In the genomic region with DNA sequence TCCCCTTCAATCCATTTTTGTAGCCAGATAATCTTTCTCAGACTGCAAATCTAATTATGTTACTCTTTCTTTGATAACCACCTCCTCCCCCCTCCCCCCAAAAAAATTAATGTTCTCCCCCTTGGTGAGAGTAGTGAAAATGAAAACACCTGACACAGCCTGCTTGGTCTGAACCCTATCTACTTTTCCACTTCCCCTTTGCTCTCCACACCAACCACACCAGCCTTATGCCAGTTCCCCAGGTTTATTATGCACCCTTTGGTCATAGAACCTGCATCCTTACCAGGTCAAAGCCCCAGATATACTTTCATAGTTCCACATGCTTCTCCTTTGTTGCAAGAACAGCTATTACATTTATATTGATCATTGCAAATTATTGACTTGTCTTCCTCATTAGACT, we compare ENCODE assay signal across 15 cellular contexts. TPM values are rescaled to one million over a fixed set of nuclear protein-coding genes. Genes with fewer than 3 reads are reported as not detected.
DNase-seq lines count a peak whose midpoint lies in the region; ATAC-seq and TF ChIP-seq lines count a peak whose summit lies in the region.
"Had no signal": no experiment of that assay in that cellular context is flagged by ENCODE, and none has a peak within 500 bp of the region (broad histone marks: within the 10 kb centered on the region; RNA-seq: fewer than 3 reads in every experiment).

No MANE protein-coding gene starts in this region.

- H3K4me1 ChIP-seq in suprapubic skin (peaks cover 4% of the 10 kb centered on the region), tibial nerve (peaks cover 0 to 6% (median 1%) of the 10 kb centered on the region in 4 donors)
- H3K4me1 ChIP-seq: upper lobe of right lung had no signal

- H3K27ac ChIP-seq in suprapubic skin (no peak overlapping the region), tibial nerve (no peak overlapping the region)
- H3K27ac ChIP-seq: cardiac muscle cell, epithelial cell of prostate, upper lobe of right lung had no signal

- TF ChIP-seq CTCF in suprapubic skin (IDR thresholded peaks at IDR 0.05) (no peak), tibial nerve (IDR thresholded peaks at IDR 0.05) (no peak)

- TF ChIP-seq POLR2A in suprapubic skin (IDR thresholded peaks at IDR 0.05) (no peak), tibial nerve (IDR thresholded peaks at IDR 0.05) (no peak)

- DNase-seq in suprapubic skin (ENCODE audit: low spot score in 2 of 2) = no peak
- no peak for DNase-seq in tibial nerve (ENCODE audit: low spot score in 2 of 2)
- no peak for DNase-seq in NCI-H510A treated with DMSO at 0.1 percent for 48 hours (lab: John Stamatoyannopoulos, UW)
- DNase-seq in left colon = no peak
- DNase-seq: activated naive CD4-positive, alpha-beta T cell treated with anti-CD3 and anti-CD28 coated beads for 36 hours; DMS53; mammary epithelial cell; upper lobe of right lung had no signal

- H3K36me3 ChIP-seq in suprapubic skin = no peaks in the 10 kb centered on the region
- no peaks in the 10 kb centered on the region for H3K36me3 ChIP-seq in tibial nerve
- H3K36me3 ChIP-seq: cardiac muscle cell, upper lobe of right lung had no signal

- H3K4me3 ChIP-seq in suprapubic skin = no peak overlapping the region
- no peak overlapping the region for H3K4me3 ChIP-seq in tibial nerve
- H3K4me3 ChIP-seq: cardiac muscle cell, upper lobe of right lung had no signal

- intact Hi-C loops in left colon (cut with DNase I, micrococcal nuclease) = loop anchor here in 1 of 2 donors (10.0 kb wide), 1 partner anchor 138 kb away; no protein-coding TSS in a partner anchor

- no peak for TF ChIP-seq EP300 in suprapubic skin (IDR thresholded peaks at IDR 0.05)
- TF ChIP-seq EP300 in tibial nerve (IDR thresholded peaks at IDR 0.05) = no peak

- H3K27me3 ChIP-seq in suprapubic skin = no peaks in the 10 kb centered on the region
- H3K27me3 ChIP-seq in tibial nerve = no peaks in the 10 kb centered on the region
- H3K27me3 ChIP-seq: cardiac muscle cell, upper lobe of right lung had no signal

- H3K9me3 ChIP-seq in suprapubic skin (no peaks in the 10 kb centered on the region), tibial nerve (no peaks in the 10 kb centered on the region)

- ATAC-seq in GM18499 (IDR thresholded peaks at IDR 0.05; ENCODE audit: insufficient read depth, unreplicated experiment) (peak; percentile 92), GM19397 (IDR thresholded peaks at IDR 0.05; ENCODE audit: unreplicated experiment) (peak; percentile 84), HG02678 (IDR thresholded peaks at IDR 0.05; ENCODE audit: unreplicated experiment) (peak; percentile 90), HG03432 (IDR thresholded peaks at IDR 0.05; ENCODE audit: unreplicated experiment) (peak; percentile 90), left colon (no peak)
- ATAC-seq: Panc1, upper lobe of right lung had no signal

RNA-seq across cellular contexts. Expression of a gene that starts 19.4 kb away (rescaled TPM):
- 10 to 100 TPM; 33.2 to 48.7 (median 42.0) TPM for total RNA-seq in suprapubic skin
- total RNA-seq in tibial nerve = 100 to 1,000 TPM in 2 of 4 donors, 10 to 100 TPM in 2; 60.0 to 108 (median 85.1) TPM
- total RNA-seq in left colon = 10 to 100 TPM; 11.1 to 14.7 TPM

RNA-seq across cellular contexts. Expression of a gene that starts 53.5 kb away (rescaled TPM):
- 1 to 10 TPM in 3 of 4 donors, not detected in 1; 1.0 to 2.5 (median 1.5) TPM for total RNA-seq in suprapubic skin
- total RNA-seq in tibial nerve = not detected
- total RNA-seq in left colon = not detected
- total RNA-seq: activated naive CD4-positive, alpha-beta T cell treated with anti-CD3 and anti-CD28 coated beads for 36 hours; cardiac muscle cell had no signal
